In the genomic region with DNA sequence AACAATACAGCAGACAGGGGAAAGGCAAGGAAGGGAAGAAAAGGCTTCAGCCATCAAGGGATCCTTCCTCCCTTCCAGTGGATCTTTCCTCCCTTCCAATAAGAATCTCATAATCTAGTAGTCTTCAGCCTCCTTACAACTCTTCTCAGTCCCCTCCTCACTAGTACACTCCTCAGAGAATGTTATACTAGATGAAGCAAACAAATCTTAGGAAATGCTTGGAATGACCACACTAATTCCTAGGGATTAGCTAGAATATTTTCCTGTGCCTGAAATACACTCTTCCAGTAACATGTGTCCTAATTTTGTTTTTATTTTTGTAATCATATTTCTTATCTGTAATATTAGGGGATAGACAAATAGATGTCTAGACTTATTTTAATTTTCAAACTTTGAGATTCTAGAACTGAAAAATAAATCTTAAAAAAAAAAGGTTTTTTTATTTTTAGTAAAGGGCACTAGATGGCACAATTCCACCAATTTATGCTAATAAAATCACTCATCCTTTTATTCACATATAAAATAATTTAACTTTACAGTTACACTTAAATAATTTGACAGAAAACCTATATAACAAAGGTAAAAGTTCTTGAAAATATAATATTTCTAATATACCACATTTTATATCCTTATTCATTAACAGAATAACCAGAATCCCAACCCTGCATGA, we compare ENCODE assay signal across 1 cellular context.
TF ChIP-seq lines count a peak whose summit lies in the region.

No MANE protein-coding gene starts in this region.

TF ChIP-seq in HepG2, 621 proteins besides CTCF, POLR2A, EP300 and RAD21 (continued from another document):
- TF ChIP-seq ZNF616 (CRISPR knock-in tag; IDR thresholded peaks at IDR 0.05; ENCODE audit: low read depth): no peak
- TF ChIP-seq, protein P1, sequence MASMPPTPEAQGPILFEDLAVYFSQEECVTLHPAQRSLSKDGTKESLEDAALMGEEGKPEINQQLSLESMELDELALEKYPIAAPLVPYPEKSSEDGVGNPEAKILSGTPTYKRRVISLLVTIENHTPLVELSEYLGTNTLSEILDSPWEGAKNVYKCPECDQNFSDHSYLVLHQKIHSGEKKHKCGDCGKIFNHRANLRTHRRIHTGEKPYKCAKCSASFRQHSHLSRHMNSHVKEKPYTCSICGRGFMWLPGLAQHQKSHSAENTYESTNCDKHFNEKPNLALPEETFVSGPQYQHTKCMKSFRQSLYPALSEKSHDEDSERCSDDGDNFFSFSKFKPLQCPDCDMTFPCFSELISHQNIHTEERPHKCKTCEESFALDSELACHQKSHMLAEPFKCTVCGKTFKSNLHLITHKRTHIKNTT (CRISPR knock-in tag; IDR thresholded peaks at IDR 0.05): no peak
- peak; percentile 37 for TF ChIP-seq STAG1 (CRISPR knock-in tag; IDR thresholded peaks at IDR 0.05)
- TF ChIP-seq, protein P2, sequence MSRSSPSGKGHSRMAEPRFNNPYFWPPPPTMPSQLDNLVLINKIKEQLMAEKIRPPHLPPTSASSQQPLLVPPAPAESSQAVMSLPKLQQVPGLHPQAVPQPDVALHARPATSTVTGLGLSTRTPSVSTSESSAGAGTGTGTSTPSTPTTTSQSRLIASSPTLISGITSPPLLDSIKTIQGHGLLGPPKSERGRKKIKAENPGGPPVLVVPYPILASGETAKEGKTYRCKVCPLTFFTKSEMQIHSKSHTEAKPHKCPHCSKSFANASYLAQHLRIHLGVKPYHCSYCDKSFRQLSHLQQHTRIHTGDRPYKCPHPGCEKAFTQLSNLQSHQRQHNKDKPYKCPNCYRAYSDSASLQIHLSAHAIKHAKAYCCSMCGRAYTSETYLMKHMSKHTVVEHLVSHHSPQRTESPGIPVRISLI (CRISPR knock-in tag; IDR thresholded peaks at IDR 0.05; ENCODE audit: borderline replicate concordance): no peak
- TF ChIP-seq MAF1 (CRISPR knock-in tag; IDR thresholded peaks at IDR 0.05; ENCODE audit: borderline replicate concordance): no peak
TF ChIP-seq in HepG2: peak in this region for 1.
